Comparison of ENCODE assay signal across 8 cellular contexts in the genomic region with DNA sequence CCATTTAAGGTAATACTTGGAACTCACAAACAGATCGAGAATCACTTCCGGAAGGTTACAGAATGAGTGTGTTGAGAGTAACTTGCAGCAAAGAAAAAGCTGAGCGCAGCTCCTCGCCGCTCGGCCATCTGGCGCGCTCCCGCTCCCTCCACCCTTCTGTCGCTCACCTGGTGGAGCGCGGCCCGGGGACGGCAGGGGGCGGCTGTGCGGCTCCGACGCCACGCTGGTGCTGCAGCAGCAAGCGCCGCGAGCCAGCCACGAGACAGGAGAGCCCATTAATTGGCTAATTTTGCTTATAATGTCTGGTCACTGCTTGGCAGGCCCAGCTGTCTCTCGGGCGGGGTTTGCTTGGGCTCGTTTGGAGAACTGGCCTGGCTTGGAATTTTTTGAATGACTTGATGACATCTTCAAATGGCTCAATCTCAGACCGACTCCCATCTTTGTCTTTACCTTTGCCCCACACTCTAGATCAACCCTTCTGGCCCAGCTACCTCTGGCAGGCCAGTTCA.
DNase-seq lines count a peak whose midpoint lies in the region; ATAC-seq and TF ChIP-seq lines count a peak whose summit lies in the region.

No MANE protein-coding gene starts in this region.

- no peaks in the 10 kb centered on the region for H3K36me3 ChIP-seq in RWPE2 (ENCODE audit: low read depth)

- ATAC-seq in HG02884 (IDR thresholded peaks at IDR 0.05; ENCODE audit: unreplicated experiment) (peak; percentile 63), RWPE2 (ENCODE audit: low read depth) (peak; percentile 72)

- TF ChIP-seq CTCF in GM12875 (IDR thresholded peaks at IDR 0.05; ENCODE audit: borderline replicate concordance, insufficient read depth, low read depth, low read length) (peak; percentile 39; the same call in 1 of the 2 replicates), RWPE2 (IDR thresholded peaks at IDR 0.05; ENCODE audit: poor library complexity, severe bottlenecking) (peak; percentile 3), fibroblast of pulmonary artery (IDR thresholded peaks at IDR 0.05; ENCODE audit: low read length, missing control alignments) (peak; percentile 16)

- no peak overlapping the region for H3K27ac ChIP-seq in RWPE2 (ENCODE audit: poor library complexity, severe bottlenecking)

- no peaks in the 10 kb centered on the region for H3K4me1 ChIP-seq in RWPE2 (ENCODE audit: insufficient read depth, poor library complexity, severe bottlenecking)

- no peaks in the 10 kb centered on the region for H3K9me3 ChIP-seq in RWPE2 (ENCODE audit: severe bottlenecking)

- H3K4me3 ChIP-seq in GM12875 (ENCODE audit: low read depth, low read length) = no peak overlapping the region
- H3K4me3 ChIP-seq in RWPE2 (ENCODE audit: severe bottlenecking) = no peak overlapping the region
- peak overlapping the region; percentile 10 for H3K4me3 ChIP-seq in fibroblast of pulmonary artery (replicated peaks; ENCODE audit: low read depth, low read length)

- DNase-seq in RWPE2 (ENCODE audit: low spot score) (no peak), fibroblast of pulmonary artery (ENCODE audit: low read depth) (peak; percentile 31), retina (peak; percentile 84), HUDEP-2 (lab: John Stamatoyannopoulos, UW; ENCODE audit: unreplicated experiment in 76 of 76) (no peak), NCI-H2171 treated with DMSO at 0.1 percent for 48 hours (lab: John Stamatoyannopoulos, UW) (no peak), hippocampal formation (lab: John Stamatoyannopoulos, UW) (no peak)

- no peaks in the 10 kb centered on the region for H3K27me3 ChIP-seq in RWPE2 (ENCODE audit: insufficient read depth, poor library complexity, severe bottlenecking)

Comparison
In these comparisons a context has a peak if more than half of its experiments do, and no peak if none do; other contexts are left out.
1. DNase-seq: peak in fibroblast of pulmonary artery (single experiment) and retina (single experiment); none in RWPE2 (single experiment), HUDEP-2 (0 of 76), NCI-H2171 treated with DMSO at 0.1 percent for 48 hours (single experiment) and hippocampal formation (0 of 2).
2. Peak in every context shown above with its lines, with median percentiles within 50 percentile points of each other: CTCF ChIP-seq.